In genomic region chr9:107127608-107128007, GRCh38 we compare ENCODE assay signal across 17 cellular contexts.
"Had no signal": no experiment of that assay in that cellular context is flagged by ENCODE, and none has a peak within 500 bp of the region (broad histone marks: within the 10 kb centered on the region; RNA-seq: fewer than 3 reads in every experiment).

No MANE protein-coding gene starts in this region.

- H3K36me3 ChIP-seq: esophagus squamous epithelium, gastrocnemius medialis, heart right ventricle, neural progenitor cell, pancreas had no signal

- H3K9me3 ChIP-seq: esophagus squamous epithelium, gastrocnemius medialis, heart right ventricle, pancreas, testis had no signal

- H3K4me1 ChIP-seq: heart right ventricle, pancreas, testis had no signal

- FAIRE-seq: pancreas had no signal

- H3K4me1 Mint-ChIP-seq: activated naive CD4-positive, alpha-beta T cell treated with anti-CD3 and anti-CD28 coated beads, Interleukin-2, amount 50 U/mL, for 24 hours; stimulated activated naive CD8-positive, alpha-beta T cell treated with anti-CD3 and anti-CD28 coated beads, Interleukin-15, amount 100 ng/mL, for 72 hours had no signal

- H3K27me3 ChIP-seq: gastrocnemius medialis, neural progenitor cell, pancreas, testis had no signal

- H3K4me2 ChIP-seq: neural progenitor cell had no signal

- H3K27ac ChIP-seq: dorsolateral prefrontal cortex, esophagus squamous epithelium, gastrocnemius medialis, heart right ventricle, neural progenitor cell, pancreas, testis had no signal

- H3K27ac Mint-ChIP-seq: activated naive CD4-positive, alpha-beta T cell treated with anti-CD3 and anti-CD28 coated beads, Interleukin-2, amount 50 U/mL, for 24 hours; mesothelial cell of epicardium; neural progenitor cell; stimulated activated naive CD8-positive, alpha-beta T cell treated with anti-CD3 and anti-CD28 coated beads, Interleukin-15, amount 100 ng/mL, for 72 hours had no signal

- ATAC-seq: gastrocnemius medialis; heart right ventricle; pancreas; stimulated activated naive CD8-positive, alpha-beta T cell treated with anti-CD3 and anti-CD28 coated beads, Interleukin-15, amount 100 ng/mL, for 72 hours had no signal

- H3K4me3 Mint-ChIP-seq: activated naive CD4-positive, alpha-beta T cell treated with anti-CD3 and anti-CD28 coated beads, Interleukin-2, amount 50 U/mL, for 24 hours; mesothelial cell of epicardium; neural progenitor cell; stimulated activated naive CD8-positive, alpha-beta T cell treated with anti-CD3 and anti-CD28 coated beads, Interleukin-15, amount 100 ng/mL, for 72 hours had no signal

- H3K9me3 Mint-ChIP-seq: activated naive CD4-positive, alpha-beta T cell treated with anti-CD3 and anti-CD28 coated beads, Interleukin-2, amount 50 U/mL, for 24 hours; mesothelial cell of epicardium; neural progenitor cell had no signal

- DNase-seq: activated CD4-positive, alpha-beta T cell treated with anti-CD3 and anti-CD28 coated beads, Interleukin-2, amount 50 U/mL, for 4 hours; activated CD4-positive, CD25-positive, alpha-beta regulatory T cell treated with anti-CD3 and anti-CD28 coated beads, Interleukin-2, amount 50 U/mL, for 72 hours; activated T-cell treated with anti-CD3 and anti-CD28 coated beads, Interleukin-2, amount 50 U/mL, for 1 hour; amygdala; dorsolateral prefrontal cortex; esophagus squamous epithelium; gastrocnemius medialis; heart right ventricle; kidney glomerular epithelial cell; pancreas; stimulated activated CD4-positive, alpha-beta T cell treated with anti-CD3 and anti-CD28 coated beads, Interleukin-4, amount 100 ng/mL, for 1 hour; stimulated activated CD8-positive, alpha-beta memory T cell treated with anti-CD3 and anti-CD28 coated beads, Interleukin-4, amount 100 ng/mL, for 48 hours; stimulated activated naive CD8-positive, alpha-beta T cell treated with anti-CD3 and anti-CD28 coated beads, Interleukin-15, amount 100 ng/mL, for 72 hours; testis had no signal

- H3K36me3 Mint-ChIP-seq: activated naive CD4-positive, alpha-beta T cell treated with anti-CD3 and anti-CD28 coated beads, Interleukin-2, amount 50 U/mL, for 24 hours; mesothelial cell of epicardium; neural progenitor cell had no signal

- H3K4me3 ChIP-seq: dorsolateral prefrontal cortex, esophagus squamous epithelium, gastrocnemius medialis, heart right ventricle, neural progenitor cell, pancreas, testis had no signal
